In genomic region chr2:11540148-11540995, GRCh38 we compare ENCODE assay signal across 12 cellular contexts. TPM values are rescaled to one million over a fixed set of nuclear protein-coding genes. Genes with fewer than 3 reads are reported as not detected.
DNase-seq lines count a peak whose midpoint lies in the region; ATAC-seq and TF ChIP-seq lines count a peak whose summit lies in the region.
"Had no signal": no experiment of that assay in that cellular context is flagged by ENCODE, and none has a peak within 500 bp of the region (broad histone marks: within the 10 kb centered on the region; RNA-seq: fewer than 3 reads in every experiment).

No MANE protein-coding gene starts in this region.

- H3K4me1 ChIP-seq in left lung = no peaks in the 10 kb centered on the region

- intact Hi-C loops in left lung (cut with DNase I) = no loop called here

- ATAC-seq in left lung = peak; percentile 19
- no peak for ATAC-seq in GM21515 (IDR thresholded peaks at IDR 0.05; ENCODE audit: unreplicated experiment)
- ATAC-seq: K562 had no signal

- H3K27ac Mint-ChIP-seq in activated naive CD8-positive, alpha-beta T cell treated with anti-CD3 and anti-CD28 coated beads for 36 hours = no peak overlapping the region
- H3K27ac Mint-ChIP-seq: T-helper 2 cell treated with Interferon-gamma antibody and Interleukin-4, amounts not matched to agents 5 μg/mL and 100 μg/mL, for 36 hours had no signal

- H3K27me3 ChIP-seq in left lung = peaks cover 0 to 49% of the 10 kb centered on the region in 2 donors

- H3K4me3 ChIP-seq in left lung = no peak overlapping the region
- H3K4me3 ChIP-seq: K562 had no signal

- H3K9me3 ChIP-seq in left lung = no peaks in the 10 kb centered on the region

- H3K36me3 Mint-ChIP-seq in activated naive CD8-positive, alpha-beta T cell treated with anti-CD3 and anti-CD28 coated beads for 36 hours = no peaks in the 10 kb centered on the region

- TF ChIP-seq CTCF in left lung (IDR thresholded peaks at IDR 0.05) = no peak

- H3K9me3 Mint-ChIP-seq in activated naive CD8-positive, alpha-beta T cell treated with anti-CD3 and anti-CD28 coated beads for 36 hours = no peaks in the 10 kb centered on the region
- H3K9me3 Mint-ChIP-seq: T-helper 2 cell treated with Interferon-gamma antibody and Interleukin-4, amounts not matched to agents 5 μg/mL and 100 μg/mL, for 36 hours had no signal

- peak; percentile 68 for DNase-seq in Ammon's horn (ENCODE audit: low spot score)
- DNase-seq in NCI-H146 treated with DMSO at 0.1 percent for 48 hours (lab: John Stamatoyannopoulos, UW; ENCODE audit: unreplicated experiment) = peak; percentile 60
- peak; percentile 75 for DNase-seq in SHP77 treated with DMSO at 0.1 percent for 48 hours (lab: John Stamatoyannopoulos, UW)
- no peak for DNase-seq in left lung
- DNase-seq in activated naive CD8-positive, alpha-beta T cell treated with anti-CD3 and anti-CD28 coated beads for 36 hours = no peak
- no peak for DNase-seq in stimulated activated naive CD4-positive, alpha-beta T cell treated with Interleukin-2 at 50 U/mL for 16 hours (lab: John Stamatoyannopoulos, UW)
- DNase-seq in kidney tubule cell (ENCODE audit: low spot score) = no peak
- DNase-seq: ACHN, GDM1 had no signal

- H3K27me3 Mint-ChIP-seq in activated naive CD8-positive, alpha-beta T cell treated with anti-CD3 and anti-CD28 coated beads for 36 hours = peaks cover 34% of the 10 kb centered on the region

- no peak overlapping the region for H3K4me3 Mint-ChIP-seq in activated naive CD8-positive, alpha-beta T cell treated with anti-CD3 and anti-CD28 coated beads for 36 hours
- H3K4me3 Mint-ChIP-seq: T-helper 2 cell treated with Interferon-gamma antibody and Interleukin-4, amounts not matched to agents 5 μg/mL and 100 μg/mL, for 36 hours had no signal

- no peaks in the 10 kb centered on the region for H3K4me1 Mint-ChIP-seq in activated naive CD8-positive, alpha-beta T cell treated with anti-CD3 and anti-CD28 coated beads for 36 hours

- H3K27ac ChIP-seq in left lung = no peak overlapping the region

- no peaks in the 10 kb centered on the region for H3K36me3 ChIP-seq in left lung

RNA-seq across cellular contexts. Expression of gene GREB1, which starts 6.5 kb away (rescaled TPM):
- total RNA-seq in left lung = 1 to 10 TPM; 1.6 to 3.1 TPM
- 1 to 10 TPM in 1 of 2 experiments, under 1 TPM in 1; 0.52 to 1.0 TPM for total RNA-seq in activated naive CD8-positive, alpha-beta T cell treated with anti-CD3 and anti-CD28 coated beads for 36 hours

Comparison
In these comparisons a context has a peak if more than half of its experiments do, and no peak if none do; other contexts are left out.
1. DNase-seq: peak in Ammon's horn (single experiment), NCI-H146 treated with DMSO at 0.1 percent for 48 hours (single experiment) and SHP77 treated with DMSO at 0.1 percent for 48 hours (single experiment); none in left lung (0 of 2), activated naive CD8-positive, alpha-beta T cell treated with anti-CD3 and anti-CD28 coated beads for 36 hours (single experiment), stimulated activated naive CD4-positive, alpha-beta T cell treated with Interleukin-2 at 50 U/mL for 16 hours (single experiment) and kidney tubule cell (single experiment).